ENCODE assay signal across 8 cellular contexts in genomic region chr17:58693208-58693607, GRCh38. TPM values are rescaled to one million over a fixed set of nuclear protein-coding genes. Genes with fewer than 3 reads are reported as not detected.
A peak's percentile ranks its signal among the peaks of the same experiment; 100 is the strongest.
DNase-seq lines count a peak whose midpoint lies in the region; ATAC-seq, FAIRE-seq and TF ChIP-seq lines count a peak whose summit lies in the region.

No MANE protein-coding gene starts in this region.

- POLR2A ChIA-PET in PC-9 (lab: Charles Lee; ENCODE audit: unreplicated experiment) = interaction anchor here (0.7 kb wide), 1 partner anchor 66 kb away, joined by 3 read pairs; no protein-coding TSS in a partner anchor

- intact Hi-C loops in PC-9 (cut with micrococcal nuclease; ENCODE audit: unreplicated experiment) = loop anchor here (2.0 to 5.0 kb wide), 2 partner anchors 34 to 61 kb away; no protein-coding TSS in a partner anchor

- H3F3A ChIP-seq in PC-9 (ENCODE audit: insufficient read depth, low read depth) = no peaks in the 10 kb centered on the region; the same call in 1 of the 2 replicates

- no peaks in the 10 kb centered on the region for H3K36me3 ChIP-seq in PC-9 (ENCODE audit: low read depth)
- no peaks in the 10 kb centered on the region for H3K36me3 ChIP-seq in rectal smooth muscle tissue (ENCODE audit: control insufficient read depth, insufficient read depth, low read length)

- H3K9ac ChIP-seq in rectal smooth muscle tissue (ENCODE audit: low read length) = peak overlapping the region; percentile 61

- H3K27ac ChIP-seq in PC-9 = peak overlapping the region; percentile 62
- H3K27ac ChIP-seq in rectal smooth muscle tissue (ENCODE audit: low read depth, low read length) = peak overlapping the region; percentile 89

- no peak for ATAC-seq in HG03342 (IDR thresholded peaks at IDR 0.05; ENCODE audit: unreplicated experiment)

- no peaks in the 10 kb centered on the region; the same call in 1 of the 2 replicates for H3K9me3 ChIP-seq in PC-9 (ENCODE audit: insufficient read depth, low read depth)

- H3K4me3 ChIP-seq in GM12864 (ENCODE audit: low read depth, low read length) = peak overlapping the region; percentile 84
- peak overlapping the region; percentile 59 for H3K4me3 ChIP-seq in PC-9
- H3K4me3 ChIP-seq in epithelial cell of proximal tubule (ENCODE audit: low read depth, low read length) = peak overlapping the region; percentile 72
- H3K4me3 ChIP-seq in rectal smooth muscle tissue (ENCODE audit: low read length) = peak overlapping the region; percentile 86

- H3K27me3 ChIP-seq in PC-9 (ENCODE audit: insufficient read depth, low read depth) (no peaks in the 10 kb centered on the region), rectal smooth muscle tissue (ENCODE audit: control insufficient read depth, insufficient read depth, low read length) (no peaks in the 10 kb centered on the region)

- no peaks in the 10 kb centered on the region for H4K20me1 ChIP-seq in PC-9 (ENCODE audit: insufficient read depth)

- FAIRE-seq in urothelium cell line (lab: Jason Lieb, UNC) = no peak

- peak overlapping the region; percentile 85 for H3K4me2 ChIP-seq in PC-9

- no peak for DNase-seq in GM12864 (ENCODE audit: low read depth)
- DNase-seq in PC-9 = no peak
- no peak for DNase-seq in epithelial cell of proximal tubule (ENCODE audit: low read depth)
- DNase-seq in H4 (ENCODE audit: low spot score) = no peak
- DNase-seq in activated effector memory CD4-positive, alpha-beta T cell treated with anti-CD3 and anti-CD28 coated beads, Interleukin-2, amount 50 U/mL, for 16 hours = no peak
- DNase-seq in urothelium cell line (ENCODE audit: low spot score) = no peak

- H2AFZ ChIP-seq in PC-9 = peak overlapping the region; percentile 100

- no TSS peak for BruUV-seq in PC-9 (replicated peaks; lab: Mats Ljungman, UMichigan)

- H3K4me1 ChIP-seq in PC-9 (replicated peaks; ENCODE audit: insufficient read depth) (peaks cover 24% of the 10 kb centered on the region), rectal smooth muscle tissue (ENCODE audit: control insufficient read depth, insufficient read depth, low read length) (peaks cover 12% of the 10 kb centered on the region)

- TF ChIP-seq CTCF in GM12864 (IDR thresholded peaks at IDR 0.05; ENCODE audit: low read depth, low read length, missing control alignments) = no peak
- no peak for TF ChIP-seq CTCF in PC-9 (conservative IDR thresholded peaks at IDR 0.05)
- no peak for TF ChIP-seq CTCF in epithelial cell of proximal tubule (conservative IDR thresholded peaks at IDR 0.05; ENCODE audit: low read depth, low read length)

- CTCF ChIA-PET in PC-9 (lab: Charles Lee) = no interaction called here

- no peaks in the 10 kb centered on the region for H3K9me2 ChIP-seq in PC-9 (ENCODE audit: insufficient read depth)

- H3K79me2 ChIP-seq in PC-9 (ENCODE audit: low read depth) = peaks cover 35% of the 10 kb centered on the region

RNA-seq across cellular contexts. Expression of gene RAD51C, which starts 0.8 kb away (rescaled TPM):
- total RNA-seq in PC-9 (2021) = 45.7 and 63.4 TPM in 2 replicates
- 63.4 and 73.6 TPM in 2 replicates for total RNA-seq in epithelial cell of proximal tubule
- 71.7 and 82.7 TPM in 2 replicates for total RNA-seq in H4 (2014; rRNA removed; shearing (Covaris generic))

RNA-seq across cellular contexts. Expression of gene TEX14, which starts 1.4 kb away (rescaled TPM):
- 0.28 and 0.55 TPM in 2 replicates for total RNA-seq in PC-9 (2021)
- 0.06 TPM in 1 of 2 replicates, not detected in the other for total RNA-seq in epithelial cell of proximal tubule
- 0.06 TPM in 1 of 2 replicates, not detected in the other for total RNA-seq in H4 (2014; rRNA removed; shearing (Covaris generic))
